In genomic region chr3:79551325-79551892, GRCh38 we compare ENCODE assay signal across 32 cellular contexts.
"Had no signal": no experiment of that assay in that cellular context is flagged by ENCODE, and none has a peak within 500 bp of the region (broad histone marks: within the 10 kb centered on the region; RNA-seq: fewer than 3 reads in every experiment).

No MANE protein-coding gene starts in this region.

- H3K9me3 ChIP-seq: adrenal gland, body of pancreas, colonic mucosa had no signal

- H3K27me3 Mint-ChIP-seq: activated B cell treated with CpG ODN at 0.5 μM for 24 hours; activated CD8-positive, alpha-beta T cell treated with anti-CD3 and anti-CD28 coated beads for 36 hours; activated naive CD8-positive, alpha-beta T cell; activated naive CD8-positive, alpha-beta T cell treated with anti-CD3 and anti-CD28 coated beads, Interleukin-2, amount 50 U/mL, for 24 hours; activated T-helper 17 cell treated with anti-CD3 and anti-CD28 coated beads, Interleukin-2, amount 50 U/mL, for 72 hours had no signal

- H3K4me1 Mint-ChIP-seq: activated B cell treated with CpG ODN at 0.5 μM for 24 hours; activated naive CD8-positive, alpha-beta T cell treated with anti-CD3 and anti-CD28 coated beads, Interleukin-2, amount 50 U/mL, for 24 hours; activated T-helper 17 cell treated with anti-CD3 and anti-CD28 coated beads, Interleukin-2, amount 50 U/mL, for 72 hours had no signal

- ATAC-seq: activated CD4-positive, CD25-positive, alpha-beta regulatory T cell treated with anti-CD3 and anti-CD28 coated beads, Interleukin-2, amount 50 U/mL, for 24 hours; activated CD8-positive, alpha-beta T cell treated with anti-CD3 and anti-CD28 coated beads for 36 hours; activated naive CD8-positive, alpha-beta T cell treated with anti-CD3 and anti-CD28 coated beads, Interleukin-2, amount 50 U/mL, for 24 hours; activated T-cell treated with anti-CD3 and anti-CD28 coated beads, Interleukin-2, amount 50 U/mL, for 4 hours; activated T-helper 17 cell treated with anti-CD3 and anti-CD28 coated beads, Interleukin-2, amount 50 U/mL, for 72 hours; body of pancreas; esophagus mucosa had no signal

- H3K4me3 ChIP-seq: adrenal gland, body of pancreas, colonic mucosa had no signal

- FAIRE-seq: endometrium, frontal cortex, TTC549 had no signal

- H3K4me1 ChIP-seq: adrenal gland, body of pancreas, colonic mucosa had no signal

- H3K4me3 Mint-ChIP-seq: activated B cell treated with CpG ODN at 0.5 μM for 24 hours; activated CD8-positive, alpha-beta T cell treated with anti-CD3 and anti-CD28 coated beads for 36 hours; activated naive CD8-positive, alpha-beta T cell; activated naive CD8-positive, alpha-beta T cell treated with anti-CD3 and anti-CD28 coated beads, Interleukin-2, amount 50 U/mL, for 24 hours; activated T-cell treated with anti-CD3 and anti-CD28 coated beads, Interleukin-2, amount 50 U/mL, for 4 hours; activated T-helper 17 cell treated with anti-CD3 and anti-CD28 coated beads, Interleukin-2, amount 50 U/mL, for 72 hours had no signal

- H3K9me3 Mint-ChIP-seq: activated T-cell treated with anti-CD3 and anti-CD28 coated beads, Interleukin-2, amount 50 U/mL, for 4 hours had no signal

- H3K27ac ChIP-seq: adrenal gland, body of pancreas, colonic mucosa, VCaP had no signal

- H3K36me3 ChIP-seq: adrenal gland, colonic mucosa had no signal

- H3K36me3 Mint-ChIP-seq: activated naive CD8-positive, alpha-beta T cell had no signal

- H3K27me3 ChIP-seq: adrenal gland, body of pancreas, colonic mucosa had no signal

- DNase-seq: activated B cell treated with CpG ODN at 0.5 μM for 24 hours; activated CD4-positive, alpha-beta T cell treated with anti-CD3 and anti-CD28 coated beads for 48 hours; activated CD4-positive, alpha-beta T cell treated with anti-CD3 and anti-CD28 coated beads, Interleukin-2, amount 50 U/mL, for 1 hour; activated CD4-positive, alpha-beta T cell treated with anti-CD3 and anti-CD28 coated beads, Interleukin-2, amount 50 U/mL, for 48 hours; activated CD8-positive, alpha-beta memory T cell treated with anti-CD3 and anti-CD28 coated beads for 24 hours; activated CD8-positive, alpha-beta T cell treated with anti-CD3 and anti-CD28 coated beads for 36 hours; activated effector memory CD4-positive, alpha-beta T cell treated with Interleukin-2 at 50 U/mL for 16 hours; activated gamma-delta T cell treated with Interleukin-2 at 50 U/mL for 16 hours; activated naive CD4-positive, alpha-beta T cell treated with anti-CD3 and anti-CD28 coated beads, Interleukin-2, amount 50 U/mL, for 16 hours; activated naive CD4-positive, alpha-beta T cell treated with Interleukin-2 at 50 U/mL for 16 hours; activated naive CD8-positive, alpha-beta T cell treated with anti-CD3 and anti-CD28 coated beads, Interleukin-2, amount 50 U/mL, for 24 hours; activated T-cell treated with anti-CD3 and anti-CD28 coated beads, Interleukin-2, amount 50 U/mL, for 4 hours; adrenal gland; amygdala; aorta; body of pancreas; caudate nucleus; cerebellar nuclear complex; colonic mucosa; effector CD8-positive, alpha-beta T cell; foreskin fibroblast; head of caudate nucleus; T-helper 1 cell; T-helper 2 cell had no signal

- H3K27ac Mint-ChIP-seq: activated B cell treated with CpG ODN at 0.5 μM for 24 hours; activated CD8-positive, alpha-beta T cell treated with anti-CD3 and anti-CD28 coated beads for 36 hours; activated naive CD8-positive, alpha-beta T cell; activated naive CD8-positive, alpha-beta T cell treated with anti-CD3 and anti-CD28 coated beads, Interleukin-2, amount 50 U/mL, for 24 hours; activated T-helper 17 cell treated with anti-CD3 and anti-CD28 coated beads, Interleukin-2, amount 50 U/mL, for 72 hours had no signal
